12 cellular contexts compared by ENCODE assay signal in genomic region chr13:32211788-32212187, GRCh38.
A peak's percentile ranks its signal among the peaks of the same experiment; 100 is the strongest.
DNase-seq lines count a peak whose midpoint lies in the region; ATAC-seq, FAIRE-seq and TF ChIP-seq lines count a peak whose summit lies in the region.
"Had no signal": no experiment of that assay in that cellular context is flagged by ENCODE, and none has a peak within 500 bp of the region (broad histone marks: within the 10 kb centered on the region; RNA-seq: fewer than 3 reads in every experiment).

No MANE protein-coding gene starts in this region.

- H3K36me3 ChIP-seq in GM23248 (ENCODE audit: low read depth), result no peaks in the 10 kb centered on the region
- H3K36me3 ChIP-seq in astrocyte (ENCODE audit: insufficient read depth, low read length), result no peaks in the 10 kb centered on the region
- H3K36me3 ChIP-seq in smooth muscle cell (ENCODE audit: low read depth), result no peaks in the 10 kb centered on the region

- peak overlapping the region; percentile 98 for H3K27ac Mint-ChIP-seq in astrocyte (ENCODE audit: unreplicated experiment)

- H2AFZ ChIP-seq in GM23248 (peak overlapping the region; percentile 14; the same call in 1 of the 2 replicates), astrocyte (ENCODE audit: low read depth, low read length) (no peak overlapping the region), smooth muscle cell (ENCODE audit: low read depth) (no peak overlapping the region)

- in situ Hi-C loops in GM23248 (cut with MboI), result no loop called here

- peak overlapping the region; percentile 73 for H3K4me2 ChIP-seq in GM23248 (ENCODE audit: unreplicated experiment)
- H3K4me2 ChIP-seq in astrocyte (ENCODE audit: low read length), result peak overlapping the region; percentile 71
- H3K4me2 ChIP-seq in smooth muscle cell, result peak overlapping the region; percentile 75

- peaks cover 32% of the 10 kb centered on the region for H3K4me1 Mint-ChIP-seq in astrocyte (ENCODE audit: low read depth, unreplicated experiment)

- H3K9ac ChIP-seq in GM23248, result peak overlapping the region; percentile 60
- H3K9ac ChIP-seq in astrocyte (ENCODE audit: low read length), result peak overlapping the region; percentile 53
- peak overlapping the region; percentile 51 for H3K9ac ChIP-seq in smooth muscle cell (ENCODE audit: low read depth)

- no peaks in the 10 kb centered on the region for H3K36me3 Mint-ChIP-seq in astrocyte (ENCODE audit: low read depth, unreplicated experiment)

- FAIRE-seq in astrocyte (lab: Jason Lieb, UNC), result peak; percentile 65
- FAIRE-seq: GM18507 had no signal

- no peaks in the 10 kb centered on the region for H3K9me2 ChIP-seq in GM23248 (ENCODE audit: insufficient read depth)

- H3K9me3 ChIP-seq in GM23248 (ENCODE audit: low read depth), result no peaks in the 10 kb centered on the region
- no peaks in the 10 kb centered on the region for H3K9me3 ChIP-seq in astrocyte (ENCODE audit: insufficient read depth, low read depth, low read length)
- no peaks in the 10 kb centered on the region for H3K9me3 ChIP-seq in smooth muscle cell (replicated peaks; ENCODE audit: low read depth)

- intact Hi-C loops in left ventricle myocardium superior (cut with micrococcal nuclease), result no loop called here

- H3K4me1 ChIP-seq in GM23248 (ENCODE audit: insufficient read depth), result peaks cover 27% of the 10 kb centered on the region
- H3K4me1 ChIP-seq in astrocyte (ENCODE audit: insufficient read depth, low read length), result peaks cover 16% of the 10 kb centered on the region
- peaks cover 4% of the 10 kb centered on the region for H3K4me1 ChIP-seq in smooth muscle cell (ENCODE audit: low read depth)

- 34% methylated on average over 3 of the region's 3 CpGs for WGBS in GM23248 (ENCODE audit: low coverage in 1 of 2, low lambda C conversion rate in 2 of 2, missing lambda C conversion rate in 2 of 2), 2 experiments
- WGBS in smooth muscle cell (ENCODE audit: low lambda C conversion rate), result 29% methylated on average over 3 of the region's 3 CpGs

- no peaks in the 10 kb centered on the region for H3K9me3 Mint-ChIP-seq in astrocyte (ENCODE audit: unreplicated experiment)

- H4K20me1 ChIP-seq in GM23248 (ENCODE audit: insufficient read depth), result no peaks in the 10 kb centered on the region
- H4K20me1 ChIP-seq in astrocyte (ENCODE audit: insufficient read depth, low read length), result no peaks in the 10 kb centered on the region
- H4K20me1 ChIP-seq in smooth muscle cell (ENCODE audit: low read depth), result no peaks in the 10 kb centered on the region

- H3K27ac ChIP-seq in GM23248, result peak overlapping the region; percentile 91
- peak overlapping the region; percentile 78 for H3K27ac ChIP-seq in astrocyte (ENCODE audit: low read depth, low read length)
- H3K27ac ChIP-seq in smooth muscle cell (ENCODE audit: low read depth), result peak overlapping the region; percentile 88

- H3K27me3 ChIP-seq in GM23248 (replicated peaks; ENCODE audit: insufficient read depth), result no peaks in the 10 kb centered on the region
- H3K27me3 ChIP-seq in astrocyte (ENCODE audit: insufficient read depth, low read length), result no peaks in the 10 kb centered on the region
- no peaks in the 10 kb centered on the region for H3K27me3 ChIP-seq in smooth muscle cell (ENCODE audit: low read depth)

- H3K27me3 Mint-ChIP-seq in astrocyte (ENCODE audit: low read depth, unreplicated experiment), result no peaks in the 10 kb centered on the region

- peak; percentile 81 for ATAC-seq in left ventricle myocardium superior
- ATAC-seq in GM21529 (IDR thresholded peaks at IDR 0.05; ENCODE audit: unreplicated experiment), result no peak

- H3K79me2 ChIP-seq in GM23248 (ENCODE audit: insufficient read depth) (no peaks in the 10 kb centered on the region), astrocyte (ENCODE audit: insufficient read depth, low read length) (no peaks in the 10 kb centered on the region), smooth muscle cell (ENCODE audit: low read depth) (no peaks in the 10 kb centered on the region)

- H3K4me3 ChIP-seq in GM23248 (peak overlapping the region; percentile 54), astrocyte (ENCODE audit: insufficient read depth, low read depth, low read length) (no peak overlapping the region), smooth muscle cell (no peak overlapping the region)

- H3K4me3 Mint-ChIP-seq in astrocyte (ENCODE audit: unreplicated experiment), result peak overlapping the region; percentile 35

- peak; percentile 85 for DNase-seq in GM23248
- DNase-seq in astrocyte (ENCODE audit: low read depth), result peak; percentile 98
- DNase-seq in left ventricle myocardium superior, result no peak
- no peak for DNase-seq in smooth muscle cell (lab: John Stamatoyannopoulos, UW; ENCODE audit: unreplicated experiment)
- no peak for DNase-seq in T-helper 2 cell
- no peak for DNase-seq in glomerular visceral epithelial cell (ENCODE audit: extremely low spot score)
- DNase-seq in iPS-NIHi11 (ENCODE audit: low spot score), result no peak
- DNase-seq: activated CD4-positive, alpha-beta T cell treated with anti-CD3 and anti-CD28 coated beads for 48 hours; hypothalamus; NCI-H1417 had no signal

- no peak for TF ChIP-seq CTCF in astrocyte (IDR thresholded peaks at IDR 0.05; ENCODE audit: insufficient read depth, low read depth, low read length)
- no peak for TF ChIP-seq CTCF in smooth muscle cell (IDR thresholded peaks at IDR 0.05; ENCODE audit: borderline replicate concordance, insufficient read depth, poor library complexity, severe bottlenecking)

- H3F3A ChIP-seq in GM23248 (ENCODE audit: insufficient read depth), result peaks cover 31% of the 10 kb centered on the region
- H3F3A ChIP-seq in smooth muscle cell (ENCODE audit: low read depth), result peaks cover 19% of the 10 kb centered on the region

Comparison
In these comparisons a context has a peak if more than half of its experiments do, and no peak if none do; other contexts are left out.
1. DNase-seq: peak in GM23248 (single experiment) and astrocyte (single experiment); none in left ventricle myocardium superior (single experiment), smooth muscle cell (single experiment), T-helper 2 cell (0 of 5), glomerular visceral epithelial cell (single experiment) and iPS-NIHi11 (single experiment).
2. Peak in every context shown above with its lines, with median percentiles within 50 percentile points of each other: H3K27ac ChIP-seq, H3K4me2 ChIP-seq and H3K9ac ChIP-seq.